8 cellular contexts compared by ENCODE assay signal in the genomic region with DNA sequence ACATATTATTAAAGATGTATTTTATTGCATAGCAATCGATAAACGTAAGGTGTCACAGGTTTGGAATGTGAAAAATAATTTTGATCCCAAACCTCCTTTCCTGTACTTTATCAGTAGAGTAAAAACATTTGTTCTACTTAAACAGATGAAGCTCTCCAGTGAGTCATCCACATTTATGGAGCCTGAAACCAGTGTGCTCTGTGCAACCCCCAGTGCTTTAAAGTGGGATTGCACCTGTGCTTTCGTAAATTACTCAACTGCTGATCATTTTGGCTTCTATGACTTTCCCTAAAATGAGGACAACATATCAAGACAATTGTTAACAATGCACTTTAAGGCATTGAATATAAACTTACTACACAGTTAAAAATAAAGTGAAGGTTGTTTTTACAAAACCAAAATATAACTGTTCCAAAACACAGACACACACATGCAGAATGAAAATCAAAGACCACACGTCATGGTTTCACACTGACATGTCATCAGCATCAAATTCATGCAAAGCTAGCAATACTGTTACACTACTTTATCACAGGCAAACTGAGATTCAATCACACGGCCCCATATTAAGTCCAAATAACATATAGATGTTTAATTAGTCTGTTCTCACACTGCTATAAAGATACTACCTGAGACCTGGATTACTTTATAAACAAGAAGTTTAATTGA. TPM values are rescaled to one million over a fixed set of nuclear protein-coding genes. Genes with fewer than 3 reads are reported as not detected.
A peak's percentile ranks its signal among the peaks of the same experiment; 100 is the strongest.
DNase-seq lines count a peak whose midpoint lies in the region; ATAC-seq, FAIRE-seq and TF ChIP-seq lines count a peak whose summit lies in the region.

No MANE protein-coding gene starts in this region.

- FAIRE-seq in GM12892 (lab: Jason Lieb, UNC): no peak

- H3K27me3 ChIP-seq in Panc1 (ENCODE audit: control insufficient read depth, insufficient read depth, low read length): no peaks in the 10 kb centered on the region
- no peaks in the 10 kb centered on the region for H3K27me3 ChIP-seq in psoas muscle (ENCODE audit: insufficient read depth in 3 of 3, low read length in 2 of 3)

- CTCF ChIA-PET in Panc1 (lab: Charles Lee): no interaction called here

- POLR2A ChIA-PET in Panc1 (lab: Charles Lee): no interaction called here

- H3K9me3 ChIP-seq in Panc1 (ENCODE audit: control insufficient read depth, insufficient read depth, low read depth, low read length): peaks cover 23% of the 10 kb centered on the region; the same call in 1 of the 2 replicates
- no peaks in the 10 kb centered on the region for H3K9me3 ChIP-seq in psoas muscle

- ATAC-seq in GM21367 (IDR thresholded peaks at IDR 0.05; ENCODE audit: unreplicated experiment) (peak; percentile 44), Panc1 (0 out of 2 replicates have a peak, but pooled peaks have one; percentile 61), esophagus mucosa (peak; percentile 78), psoas muscle (peak; percentile 54 to 87 (median 76))

- intact Hi-C loops in Panc1 (cut with micrococcal nuclease; ENCODE audit: unreplicated experiment) (no loop called here), psoas muscle (cut with DNase I) (no loop called here)

- in situ Hi-C loops in Panc1 (cut with HindIII; ENCODE audit: low pct_unique_long_range_greater_than_20kb, low sequenced_read_pairs): no loop called here

- peak; percentile 49 for DNase-seq in Ammon's horn (ENCODE audit: low spot score)
- no peak for DNase-seq in Panc1 (ENCODE audit: low read depth, low spot score)
- DNase-seq in psoas muscle: no peak
- no peak for DNase-seq in activated effector memory CD4-positive, alpha-beta T cell treated with anti-CD3 and anti-CD28 coated beads, Interleukin-2, amount 50 U/mL, for 16 hours
- DNase-seq in NCI-H748 (lab: John Stamatoyannopoulos, UW; ENCODE audit: unreplicated experiment): no peak
- DNase-seq in GM12892 (ENCODE audit: insufficient read length): no peak

- H3K4me3 ChIP-seq in Panc1 (ENCODE audit: low read depth in 2 of 2, low read length in 2 of 2): no peak overlapping the region
- no peak overlapping the region for H3K4me3 ChIP-seq in psoas muscle

- no peak for TF ChIP-seq POLR2A in GM12892 (IDR thresholded peaks at IDR 0.05; ENCODE audit: low read depth, low read length)

- no peak for TF ChIP-seq CTCF in Panc1 (IDR thresholded peaks at IDR 0.05)
- TF ChIP-seq CTCF in psoas muscle (IDR thresholded peaks at IDR 0.05): peak; percentile 52

- H3K36me3 ChIP-seq in Panc1 (ENCODE audit: control insufficient read depth, insufficient read depth, low read length) (peaks cover 14% of the 10 kb centered on the region), psoas muscle (ENCODE audit: insufficient read depth in 1 of 2, low read depth in 1 of 2) (peaks cover 9 to 67% of the 10 kb centered on the region in 2 donors)

- H3K27ac ChIP-seq in Panc1 (ENCODE audit: low read length) (no peak overlapping the region), psoas muscle (no peak overlapping the region)

- BruUV-seq in Panc1 (replicated peaks; lab: Mats Ljungman, UMichigan): no TSS peak

- H3K4me1 ChIP-seq in Panc1 (ENCODE audit: control insufficient read depth, insufficient read depth, low read length) (no peaks in the 10 kb centered on the region), psoas muscle (no peaks in the 10 kb centered on the region)

- 86 to 91% (median 90%) methylated on average over 5 of the region's 5 CpGs for WGBS in psoas muscle, 3 donors

RNA-seq across cellular contexts. Expression of a gene that starts 9.7 kb away (rescaled TPM):
- total RNA-seq in Panc1 (2021; ENCODE audit: unreplicated experiment) (49.6 TPM), esophagus mucosa (18.0 TPM), psoas muscle (10 to 100 TPM; 13.3 to 22.6 (median 16.0) TPM)
- 56.4 TPM for polyA plus RNA-seq in Panc1 (2012; ENCODE audit: insufficient read length)
- polyA plus RNA-seq in psoas muscle: 10 to 100 TPM in 2 of 3 donors, 1 to 10 TPM in 1; 8.2 to 27.9 (median 18.1) TPM
- polyA plus RNA-seq in GM12892 (2012; ENCODE audit: missing spikeins): 23.2 TPM
